Comparison of ENCODE assay signal across 9 cellular contexts in the genomic region with DNA sequence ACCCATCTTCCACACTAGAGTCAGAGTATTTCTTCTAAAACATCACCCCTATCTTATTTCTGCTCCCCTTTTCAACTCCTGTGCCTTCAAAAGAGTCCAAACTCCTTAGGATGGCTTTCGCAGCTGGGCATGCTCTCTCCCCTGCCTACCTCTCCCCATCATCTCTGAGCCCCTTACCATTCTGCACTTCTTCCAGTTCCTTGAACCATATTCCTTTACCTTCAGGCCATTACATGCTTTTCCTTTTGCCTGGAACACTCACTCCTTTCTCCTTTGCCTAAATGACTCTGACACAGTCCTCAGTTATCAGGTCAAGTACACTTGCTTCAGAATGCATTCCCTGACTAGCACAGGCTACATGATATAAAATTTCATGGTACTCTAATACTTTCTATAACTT. TPM values are rescaled to one million over a fixed set of nuclear protein-coding genes. Genes with fewer than 3 reads are reported as not detected.
"Had no signal": no experiment of that assay in that cellular context is flagged by ENCODE, and none has a peak within 500 bp of the region (broad histone marks: within the 10 kb centered on the region; RNA-seq: fewer than 3 reads in every experiment).

No MANE protein-coding gene starts in this region.

- H3K27ac ChIP-seq: HL-60, KMS-11 had no signal

- H3K36me3 Mint-ChIP-seq: IgD-negative memory B cell had no signal

- H3K27ac Mint-ChIP-seq: IgD-negative memory B cell had no signal

- H3K9ac ChIP-seq: KMS-11 had no signal

- H3K4me1 Mint-ChIP-seq: IgD-negative memory B cell had no signal

- H3K4me3 ChIP-seq: K562 had no signal

- H3K4me2 ChIP-seq: KMS-11 had no signal

- H3K4me3 Mint-ChIP-seq: IgD-negative memory B cell had no signal

- ATAC-seq: K562 had no signal

- FAIRE-seq: HTR-8/SVneo, K562 had no signal

- DNase-seq: IMR-90, KBM-7, KG1 had no signal

RNA-seq across cellular contexts. Expression of gene APOB, which starts 22.4 kb away (rescaled TPM):
- total RNA-seq: HT-29 had no signal
- polyA plus RNA-seq: IgD-negative memory B cell, IMR-90, K562 had no signal
